Comparison of ENCODE assay signal across 8 cellular contexts in the genomic region with DNA sequence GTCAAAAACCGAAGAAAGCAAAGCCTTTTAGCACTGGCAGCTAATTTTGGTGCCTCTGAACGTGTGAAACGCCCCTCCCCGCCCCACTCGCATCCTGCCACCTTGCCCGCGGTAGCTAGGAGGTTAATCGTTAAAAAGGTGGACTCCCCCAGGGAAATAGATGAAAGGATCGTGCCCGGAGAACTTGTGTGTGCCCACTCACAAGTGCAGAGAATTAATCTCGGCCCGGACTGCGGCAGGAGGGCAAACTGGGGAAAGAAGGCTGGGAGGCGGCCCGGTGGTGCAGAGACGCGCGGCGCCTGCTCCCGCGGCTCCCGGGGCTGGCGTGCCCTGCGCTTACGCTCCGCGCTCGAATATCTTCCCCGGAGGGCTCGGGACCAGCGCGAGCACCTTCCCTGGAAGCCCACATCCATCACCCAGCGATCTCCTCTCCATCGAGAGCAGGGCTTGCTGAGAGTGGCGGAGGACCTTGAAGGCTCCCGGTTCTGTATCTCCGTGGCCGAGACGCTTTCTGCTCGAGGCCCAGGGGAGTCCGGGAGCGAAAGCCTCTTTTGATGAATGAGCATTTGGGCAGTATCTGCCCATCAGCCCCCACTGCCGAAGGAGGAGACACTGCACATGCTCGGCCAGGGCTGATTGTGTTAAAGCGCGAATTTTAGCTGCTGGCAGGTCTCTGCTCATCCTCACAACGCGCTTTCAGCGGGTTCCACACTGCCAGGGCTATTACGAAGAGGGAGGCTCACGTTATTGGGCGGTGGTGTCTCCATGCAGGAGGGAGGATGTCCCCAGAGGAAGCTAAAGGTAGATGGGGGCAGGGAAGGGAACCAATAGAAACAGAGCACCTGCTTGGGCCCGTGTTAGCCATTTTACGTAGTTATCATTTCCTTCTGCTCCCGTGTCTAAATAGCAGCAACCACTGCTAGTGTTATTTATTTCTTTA.
DNase-seq lines count a peak whose midpoint lies in the region; ATAC-seq lines count a peak whose summit lies in the region.

No MANE protein-coding gene starts in this region.

- intact Hi-C loops in posterior cingulate gyrus (cut with DNase I), result no loop called here

- ATAC-seq in GM18868 (IDR thresholded peaks at IDR 0.05; ENCODE audit: unreplicated experiment) (peak; percentile 39), HG03097 (IDR thresholded peaks at IDR 0.05; ENCODE audit: low FRiP score, unreplicated experiment) (peak; percentile 51), HG03039 (IDR thresholded peaks at IDR 0.05; ENCODE audit: unreplicated experiment) (no peak)

- DNase-seq in AG08395 (ENCODE audit: low spot score), result peak; percentile 17
- DNase-seq in NCI-H748 (lab: John Stamatoyannopoulos, UW; ENCODE audit: unreplicated experiment), result peak; percentile 93
- peak in 55 of 58 donors; percentile 3 to 80 (median 46) for DNase-seq in anterior cingulate cortex (lab: John Stamatoyannopoulos, UW)
- DNase-seq in hepatic stellate cell (ENCODE audit: low spot score), result peak; percentile 22
- DNase-seq in posterior cingulate gyrus, result peak; percentile 25 to 93 (median 63)

Comparison
In these comparisons a context has a peak if more than half of its experiments do, and no peak if none do; other contexts are left out.
1. DNase-seq: peak in every context shown above with its lines; median percentile 93 in NCI-H748; 63 in posterior cingulate gyrus; 46 in anterior cingulate cortex; 22 in hepatic stellate cell; 17 in AG08395.